Comparison of ENCODE assay signal across 21 cellular contexts in the genomic region with DNA sequence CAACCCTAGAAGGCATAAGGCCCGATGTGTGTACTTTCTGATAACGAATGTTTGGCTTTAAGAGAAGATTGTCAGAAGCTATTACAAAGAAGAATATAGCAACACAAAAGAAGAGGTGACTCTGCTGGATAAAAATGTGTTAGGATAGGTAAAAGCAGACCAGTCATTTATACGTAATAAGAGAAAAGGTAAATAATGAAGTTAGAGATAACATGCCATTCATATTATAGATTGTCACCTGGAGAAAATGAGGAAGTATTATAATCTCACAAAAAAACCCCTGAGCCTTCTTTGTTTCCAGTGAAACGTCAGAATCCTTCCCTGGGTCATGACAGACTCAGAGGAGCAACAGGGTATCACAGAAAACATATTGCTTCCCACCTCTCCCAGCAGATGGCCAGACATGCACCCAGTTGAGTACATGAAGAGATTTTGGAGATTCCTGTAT. TPM values are rescaled to one million over a fixed set of nuclear protein-coding genes. Genes with fewer than 3 reads are reported as not detected.
DNase-seq lines count a peak whose midpoint lies in the region; ATAC-seq, FAIRE-seq and TF ChIP-seq lines count a peak whose summit lies in the region.
"Had no signal": no experiment of that assay in that cellular context is flagged by ENCODE, and none has a peak within 500 bp of the region (broad histone marks: within the 10 kb centered on the region; RNA-seq: fewer than 3 reads in every experiment).

No MANE protein-coding gene starts in this region.

- H3K27ac Mint-ChIP-seq in mesothelial cell of epicardium = peak overlapping the region; percentile 29
- H3K27ac Mint-ChIP-seq: T-helper 1 cell treated with Interleukin-12 subunit alpha and Interleukin-12 subunit beta and Interleukin-4 antibody, amounts not matched to agents 30 μg/mL and 1 μg/mL, for 36 hours had no signal

- H3K27me3 Mint-ChIP-seq in mesothelial cell of epicardium (ENCODE audit: low read depth) = no peaks in the 10 kb centered on the region

- no peaks in the 10 kb centered on the region for H3K4me1 Mint-ChIP-seq in mesothelial cell of epicardium

- TF ChIP-seq POLR2A in esophagus squamous epithelium (IDR thresholded peaks at IDR 0.05) = no peak

- peaks cover 20% of the 10 kb centered on the region for H3K36me3 Mint-ChIP-seq in mesothelial cell of epicardium

- H3K36me3 ChIP-seq in bronchial epithelial cell (ENCODE audit: control insufficient read depth, insufficient read depth, low read length) (peaks cover 4% of the 10 kb centered on the region), esophagus squamous epithelium (peaks cover 0 to 28% (median 0%) of the 10 kb centered on the region in 3 donors)

- peaks cover 0 to 29% (median 12%) of the 10 kb centered on the region in 3 donors for H3K4me1 ChIP-seq in esophagus squamous epithelium
- H3K4me1 ChIP-seq: testis had no signal

- intact Hi-C loops in esophagus squamous epithelium (cut with DNase I) = no loop called here

- ATAC-seq in HG03097 (IDR thresholded peaks at IDR 0.05; ENCODE audit: low FRiP score, unreplicated experiment) (no peak), GM21786 (IDR thresholded peaks at IDR 0.05; ENCODE audit: unreplicated experiment) (no peak)
- ATAC-seq: esophagus mucosa, right cardiac atrium had no signal

- H3K4me3 Mint-ChIP-seq in mesothelial cell of epicardium = no peak overlapping the region
- H3K4me3 Mint-ChIP-seq: T-helper 1 cell treated with Interleukin-12 subunit alpha and Interleukin-12 subunit beta and Interleukin-4 antibody, amounts not matched to agents 30 μg/mL and 1 μg/mL, for 36 hours had no signal

- WGBS in esophagus squamous epithelium, 2 donors = 73 to 75% methylated on average over 4 of the region's 4 CpGs

- no peaks in the 10 kb centered on the region for H3K9me3 Mint-ChIP-seq in mesothelial cell of epicardium
- H3K9me3 Mint-ChIP-seq: T-helper 1 cell treated with Interleukin-12 subunit alpha and Interleukin-12 subunit beta and Interleukin-4 antibody, amounts not matched to agents 30 μg/mL and 1 μg/mL, for 36 hours had no signal

- H3K4me3 ChIP-seq in bronchial epithelial cell (ENCODE audit: low read depth, low read length) (no peak overlapping the region), esophagus squamous epithelium (no peak overlapping the region)
- H3K4me3 ChIP-seq: testis had no signal

- DNase-seq in G401 (ENCODE audit: low spot score) (peak; percentile 80), NCI-H2196 (lab: John Stamatoyannopoulos, UW; ENCODE audit: unreplicated experiment) (peak; percentile 10), bronchial epithelial cell (ENCODE audit: low read depth) (peak; percentile 71), mesothelial cell of epicardium (ENCODE audit: low spot score in 2 of 2, unreplicated experiment in 2 of 2) (no peak), NCI-H82 (lab: John Stamatoyannopoulos, UW) (no peak), esophagus squamous epithelium (lab: John Stamatoyannopoulos, UW) (no peak)
- DNase-seq: activated CD4-positive, CD25-positive, alpha-beta regulatory T cell treated with anti-CD3 and anti-CD28 coated beads, Interleukin-2, amount 50 U/mL, for 72 hours; activated effector memory CD4-positive, alpha-beta T cell treated with Interleukin-2 at 50 U/mL for 16 hours; anterior cingulate cortex; GDM1; NCI-H187; NCI-H526 treated with DMSO at 0.1 percent for 48 hours; right cardiac atrium; stimulated activated CD4-positive, alpha-beta T cell treated with anti-CD3 and anti-CD28 coated beads, Interleukin-2, amount 100 ng/mL, for 24 hours; testis had no signal

- no peak for FAIRE-seq in bronchial epithelial cell (lab: Jason Lieb, UNC)
- FAIRE-seq: GM12891, keratinocyte had no signal

- no peak for TF ChIP-seq CTCF in bronchial epithelial cell (IDR thresholded peaks at IDR 0.05; ENCODE audit: insufficient read depth, low read length, severe bottlenecking)
- TF ChIP-seq CTCF in mesothelial cell of epicardium (IDR thresholded peaks at IDR 0.05; ENCODE audit: unreplicated experiment) = no peak
- no peak for TF ChIP-seq CTCF in esophagus squamous epithelium (IDR thresholded peaks at IDR 0.05)

- H3K9me3 ChIP-seq in esophagus squamous epithelium = no peaks in the 10 kb centered on the region
- H3K9me3 ChIP-seq: testis had no signal

- no peak overlapping the region for H3K27ac ChIP-seq in esophagus squamous epithelium
- H3K27ac ChIP-seq: testis had no signal

- H3K27me3 ChIP-seq in bronchial epithelial cell (ENCODE audit: control insufficient read depth, insufficient read depth, low read length) = no peaks in the 10 kb centered on the region
- no peaks in the 10 kb centered on the region for H3K27me3 ChIP-seq in esophagus squamous epithelium
- H3K27me3 ChIP-seq: testis had no signal

- in situ Hi-C loops in G401 (cut with HindIII; ENCODE audit: low sequenced_read_pairs) = no loop called here

RNA-seq across cellular contexts. Expression of a gene that starts 36.1 kb away (rescaled TPM):
- total RNA-seq in G401 (2014; rRNA removed; shearing (Covaris generic)) = 29.7 and 45.9 TPM in 2 replicates
- total RNA-seq in bronchial epithelial cell (33.0 and 35.0 TPM in 2 replicates), mesothelial cell of epicardium (58.3 to 66.8 TPM (median 59.1 TPM) in 3 replicates), esophagus squamous epithelium (10 to 100 TPM; 21.0 to 34.7 (median 29.8) TPM)

Comparison
In these comparisons a context has a peak if more than half of its experiments do, and no peak if none do; other contexts are left out.
1. DNase-seq: peak in G401 (single experiment), NCI-H2196 (single experiment) and bronchial epithelial cell (single experiment); none in mesothelial cell of epicardium (0 of 2), NCI-H82 (single experiment) and esophagus squamous epithelium (single experiment).